Comparison of ENCODE assay signal across 9 cellular contexts in genomic region chr11:14969922-14970323, GRCh38. TPM values are rescaled to one million over a fixed set of nuclear protein-coding genes. Genes with fewer than 3 reads are reported as not detected.
A peak's percentile ranks its signal among the peaks of the same experiment; 100 is the strongest.
DNase-seq lines count a peak whose midpoint lies in the region; ATAC-seq, FAIRE-seq and TF ChIP-seq lines count a peak whose summit lies in the region.
"Had no signal": no experiment of that assay in that cellular context is flagged by ENCODE, and none has a peak within 500 bp of the region (broad histone marks: within the 10 kb centered on the region; RNA-seq: fewer than 3 reads in every experiment).

No MANE protein-coding gene starts in this region.

- H3K9ac ChIP-seq in MM.1S (ENCODE audit: low read length) = no peak overlapping the region

- peaks cover 17% of the 10 kb centered on the region for H3K4me1 Mint-ChIP-seq in glutamatergic neuron (ENCODE audit: low read depth, unreplicated experiment)

- H3K27me3 ChIP-seq in MM.1S (replicated peaks; ENCODE audit: insufficient read depth, low read length) = no peaks in the 10 kb centered on the region

- peaks cover 5% of the 10 kb centered on the region for H3K36me3 Mint-ChIP-seq in glutamatergic neuron (ENCODE audit: unreplicated experiment)

- DNase-seq in D341Med (ENCODE audit: low spot score) (peak; percentile 64), MM.1S (peak; percentile 25), glutamatergic neuron (peak; percentile 90), NCI-H2081 (lab: John Stamatoyannopoulos, UW) (no peak), RCC 7860 (ENCODE audit: low spot score) (no peak)
- peak; percentile 33 to 68 (median 49) for DNase-seq in activated CD8-positive, alpha-beta memory T cell treated with anti-CD3 and anti-CD28 coated beads for 48 hours (ENCODE audit: low read depth in 2 of 3, low spot score in 2 of 3)
- DNase-seq in stimulated activated CD4-positive, alpha-beta T cell treated with anti-CD3 and anti-CD28 coated beads, TNF-alpha, amount 100 ng/mL, for 48 hours (ENCODE audit: low read depth in 3 of 3) = peak; percentile 47 to 71 (median 51)

- H3K9me2 ChIP-seq in MM.1S (replicated peaks; ENCODE audit: insufficient read depth, low read length) = no peaks in the 10 kb centered on the region

- no peak overlapping the region for H2AFZ ChIP-seq in MM.1S (ENCODE audit: low read length)

- no peak overlapping the region for H3K4me3 Mint-ChIP-seq in glutamatergic neuron (ENCODE audit: unreplicated experiment)

- TF ChIP-seq CTCF in MM.1S (IDR thresholded peaks at IDR 0.05; ENCODE audit: low read length) = peak; percentile 57
- peak; percentile 80 for TF ChIP-seq CTCF in glutamatergic neuron (IDR thresholded peaks at IDR 0.05; ENCODE audit: partially characterized antibody, unreplicated experiment)

- no peak overlapping the region for H3K27ac ChIP-seq in MM.1S (ENCODE audit: low read length)

- no peaks in the 10 kb centered on the region for H3K36me3 ChIP-seq in MM.1S (replicated peaks; ENCODE audit: insufficient read depth, low read length)

- H4K20me1 ChIP-seq in MM.1S (ENCODE audit: insufficient read depth, low read length) = no peaks in the 10 kb centered on the region

- no peaks in the 10 kb centered on the region for H3F3A ChIP-seq in MM.1S (ENCODE audit: insufficient read depth, low read length)

- no peak overlapping the region for H3K4me2 ChIP-seq in MM.1S (ENCODE audit: low read depth, low read length)

- H3K4me1 ChIP-seq in MM.1S (ENCODE audit: low read length) = no peaks in the 10 kb centered on the region

- no peak overlapping the region for H3K4me3 ChIP-seq in MM.1S (ENCODE audit: low read length)

- peak; percentile 50 for ATAC-seq in GM21576 (IDR thresholded peaks at IDR 0.05; ENCODE audit: unreplicated experiment)

- H3K9me3 ChIP-seq in MM.1S (replicated peaks; ENCODE audit: insufficient read depth, low read length) = no peaks in the 10 kb centered on the region

- no peak overlapping the region for H3K27ac Mint-ChIP-seq in glutamatergic neuron (ENCODE audit: unreplicated experiment)

- no peak for FAIRE-seq in RCC 7860 (lab: Jason Lieb, UNC)

- H3K79me2 ChIP-seq in MM.1S (ENCODE audit: low read length) = no peaks in the 10 kb centered on the region

- peaks cover 24% of the 10 kb centered on the region for H3K27me3 Mint-ChIP-seq in glutamatergic neuron (ENCODE audit: unreplicated experiment)

- H3K9me3 Mint-ChIP-seq in glutamatergic neuron (ENCODE audit: unreplicated experiment) = no peaks in the 10 kb centered on the region

RNA-seq across cellular contexts. Expression of gene CALCA, which starts 2.2 kb away (rescaled TPM):
- total RNA-seq in glutamatergic neuron (ENCODE audit: unreplicated experiment) = not detected
- total RNA-seq: mononuclear cell had no signal

Comparison
In these comparisons a context has a peak if more than half of its experiments do, and no peak if none do; other contexts are left out.
1. DNase-seq: peak in D341Med (single experiment), MM.1S (single experiment), activated CD8-positive, alpha-beta memory T cell treated with anti-CD3 and anti-CD28 coated beads for 48 hours (3 of 3), glutamatergic neuron (single experiment) and stimulated activated CD4-positive, alpha-beta T cell treated with anti-CD3 and anti-CD28 coated beads, TNF-alpha, amount 100 ng/mL, for 48 hours (3 of 3); none in NCI-H2081 (0 of 2) and RCC 7860 (single experiment).